Comparison of ENCODE assay signal across 32 cellular contexts in the genomic region with DNA sequence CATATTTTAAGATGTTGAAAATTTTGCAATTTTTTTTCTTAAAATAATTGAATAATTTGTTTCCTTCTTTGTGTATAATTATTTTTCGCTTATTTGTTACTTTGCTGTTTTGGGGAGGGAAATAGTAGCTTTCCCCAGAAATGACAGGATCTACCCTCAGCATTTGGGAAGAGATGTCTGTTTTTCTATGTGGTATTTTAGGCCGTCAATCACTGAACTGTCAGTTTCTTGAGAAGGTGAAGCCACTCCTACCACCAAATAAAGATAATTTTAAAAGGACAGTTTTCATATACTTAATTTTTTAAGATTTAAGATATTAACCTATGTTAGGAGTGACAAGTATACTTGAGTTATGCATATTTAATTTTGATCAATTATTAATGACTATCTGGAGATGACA. TPM values are rescaled to one million over a fixed set of nuclear protein-coding genes. Genes with fewer than 3 reads are reported as not detected.
"Had no signal": no experiment of that assay in that cellular context is flagged by ENCODE, and none has a peak within 500 bp of the region (broad histone marks: within the 10 kb centered on the region; RNA-seq: fewer than 3 reads in every experiment).

No MANE protein-coding gene starts in this region.

- DNase-seq: stimulated activated CD4-positive, alpha-beta T cell treated with anti-CD3 and anti-CD28 coated beads, Interleukin-2, amount 100 ng/mL, for 48 hours; stimulated activated CD4-positive, alpha-beta T cell treated with anti-CD3 and anti-CD28 coated beads, Interleukin-4, amount 100 ng/mL, for 1 hour; stimulated activated CD4-positive, alpha-beta T cell treated with anti-CD3 and anti-CD28 coated beads, Interleukin-4, amount 100 ng/mL, for 24 hours; stimulated activated CD4-positive, alpha-beta T cell treated with anti-CD3 and anti-CD28 coated beads, Interleukin-4, amount 100 ng/mL, for 4 hours; stimulated activated CD8-positive, alpha-beta memory T cell treated with anti-CD3 and anti-CD28 coated beads, Interleukin-4, amount 100 ng/mL, for 48 hours; stimulated activated naive B cell treated with anti-CD40 and anti-IgM and Interleukin-4, amounts not matched to agents 10 μg/mL and 1 μg/mL and 100 μg/mL, for 72 hours; stimulated activated naive CD4-positive, alpha-beta T cell; stimulated activated naive CD4-positive, alpha-beta T cell treated with Interleukin-2 at 50 U/mL for 16 hours; stimulated activated naive CD8-positive, alpha-beta T cell treated with anti-CD3 and anti-CD28 coated beads, Interleukin-15, amount 100 ng/mL, for 72 hours; stimulated activated naive CD8-positive, alpha-beta T cell treated with anti-CD3 and anti-CD28 coated beads, Interleukin-15, Interleukin-2, amounts not matched to agents 100 U/mL and 50 U/mL, for 24 hours; stomach; substantia nigra; testis; thyroid gland; tibial artery; transverse colon; trophoblast cell; upper lobe of left lung; upper lobe of right lung; uterus had no signal

- ATAC-seq: stimulated activated effector memory CD8-positive, alpha-beta T cell treated with anti-CD3 and anti-CD28 coated beads, Interleukin-12 subunit alpha, Interleukin-12 subunit beta, amount 100 ng/mL, for 72 hours; stimulated activated memory B cell treated with anti-CD40 and anti-IgM and Interleukin-4, amounts not matched to agents 10 μg/mL and 1 μg/mL and 100 μg/mL, for 72 hours; stimulated activated naive B cell treated with anti-CD40 and anti-IgM and Interleukin-4, amounts not matched to agents 10 μg/mL and 1 μg/mL and 100 μg/mL, for 72 hours; stimulated activated naive CD8-positive, alpha-beta T cell treated with anti-CD3 and anti-CD28 coated beads, Interleukin-15, amount 100 ng/mL, for 72 hours; stimulated activated naive CD8-positive, alpha-beta T cell treated with anti-CD3 and anti-CD28 coated beads, Interleukin-15, Interleukin-2, amounts not matched to agents 100 U/mL and 50 U/mL, for 24 hours; upper lobe of right lung had no signal

- H3K27me3 ChIP-seq: stomach, testis, thyroid gland, tibial artery, tibial nerve, transverse colon, upper lobe of left lung, upper lobe of right lung, uterus, vagina had no signal

- H3K27ac ChIP-seq: stomach, suprapubic skin, testis, thoracic aorta, thyroid gland, tibial artery, tibial nerve, transverse colon, upper lobe of left lung, upper lobe of right lung, uterus, vagina had no signal

- H3K4me3 ChIP-seq: stomach, suprapubic skin, testis, thoracic aorta, thyroid gland, tibial artery, tibial nerve, transverse colon, upper lobe of left lung, upper lobe of right lung, uterus, vagina had no signal

- H3K36me3 ChIP-seq: stomach, suprapubic skin, thoracic aorta, thyroid gland, tibial artery, tibial nerve, transverse colon, upper lobe of left lung, upper lobe of right lung, uterus, vagina had no signal

- FAIRE-seq: urothelium cell line had no signal

- H3K9me3 ChIP-seq: stomach, suprapubic skin, testis, thoracic aorta, thyroid gland, tibial artery, tibial nerve, transverse colon, upper lobe of left lung, upper lobe of right lung, uterus, vagina had no signal

- H3K4me1 ChIP-seq: stomach, suprapubic skin, thyroid gland, tibial artery, tibial nerve, transverse colon, upper lobe of left lung, upper lobe of right lung, uterus, vagina had no signal

RNA-seq across cellular contexts. Expression of gene TSBP1, which starts 31.5 kb away (rescaled TPM):
- total RNA-seq: stomach, subcutaneous adipose tissue, suprapubic skin, temporal lobe, thoracic aorta, thyroid gland, tibial nerve, transverse colon, upper lobe of left lung, upper lobe of right lung, ureter, urinary bladder, uterus, vagina had no signal
- polyA plus RNA-seq: stomach, thymus, urinary bladder had no signal
